Comparison of ENCODE assay signal across 8 cellular contexts in genomic region chr7:23277359-23277989, GRCh38. TPM values are rescaled to one million over a fixed set of nuclear protein-coding genes. Genes with fewer than 3 reads are reported as not detected.
DNase-seq lines count a peak whose midpoint lies in the region; ATAC-seq and TF ChIP-seq lines count a peak whose summit lies in the region.

No MANE protein-coding gene starts in this region.

- H3K27me3 ChIP-seq in MM.1S (replicated peaks; ENCODE audit: insufficient read depth, low read length) = no peaks in the 10 kb centered on the region

- H3K79me2 ChIP-seq in MM.1S (ENCODE audit: low read length) = peaks cover 12% of the 10 kb centered on the region

- no peaks in the 10 kb centered on the region for H3K9me3 ChIP-seq in MM.1S (replicated peaks; ENCODE audit: insufficient read depth, low read length)

- TF ChIP-seq CTCF in GM12865 (IDR thresholded peaks at IDR 0.05; ENCODE audit: insufficient read depth, low read depth, low read length, missing control alignments) (peak; percentile 91), MM.1S (IDR thresholded peaks at IDR 0.05; ENCODE audit: low read length) (peak; percentile 80), coronary artery (IDR thresholded peaks at IDR 0.05) (peak; percentile 40)

- no peak overlapping the region for H2AFZ ChIP-seq in MM.1S (ENCODE audit: low read length)

- no peaks in the 10 kb centered on the region for H3K36me3 ChIP-seq in MM.1S (replicated peaks; ENCODE audit: insufficient read depth, low read length)

- H3K4me2 ChIP-seq in MM.1S (ENCODE audit: low read depth, low read length) = no peak overlapping the region

- H3K4me3 ChIP-seq in GM12865 (ENCODE audit: low read depth, low read length) (no peak overlapping the region), MM.1S (ENCODE audit: low read length) (no peak overlapping the region), coronary artery (no peak overlapping the region)

- H3K27ac ChIP-seq in MM.1S (ENCODE audit: low read length) (no peak overlapping the region), coronary artery (no peak overlapping the region)

- H3F3A ChIP-seq in MM.1S (ENCODE audit: insufficient read depth, low read length) = peaks cover 5% of the 10 kb centered on the region; the same call in 1 of the 2 replicates

- DNase-seq in AML-193 (lab: John Stamatoyannopoulos, UW) (peak; percentile 81 to 84), GM12865 (ENCODE audit: low read depth) (peak; percentile 81), MM.1S (peak; percentile 72), RPMI7951 (ENCODE audit: low read depth) (peak; percentile 73), coronary artery (ENCODE audit: low spot score) (no peak), lung microvascular endothelial cell (ENCODE audit: low read depth in 2 of 2) (peak; percentile 75 to 76), NK-92 (lab: John Stamatoyannopoulos, UW; ENCODE audit: unreplicated experiment) (no peak)

- peaks cover 10% of the 10 kb centered on the region for H3K4me1 ChIP-seq in MM.1S (ENCODE audit: low read length)

- H3K9ac ChIP-seq in MM.1S (ENCODE audit: low read length) = no peak overlapping the region

- ATAC-seq in HG02623 (IDR thresholded peaks at IDR 0.05; ENCODE audit: unreplicated experiment) = no peak

- H3K9me2 ChIP-seq in MM.1S (replicated peaks; ENCODE audit: insufficient read depth, low read length) = no peaks in the 10 kb centered on the region

- no peaks in the 10 kb centered on the region for H4K20me1 ChIP-seq in MM.1S (ENCODE audit: insufficient read depth, low read length)

RNA-seq across cellular contexts. Expression of gene MALSU1, which starts 21.7 kb away (rescaled TPM):
- 99.5 and 135 TPM in 2 replicates for total RNA-seq in RPMI7951 (2014; rRNA removed; shearing (Covaris generic))
- total RNA-seq in lung microvascular endothelial cell = 46.6 and 58.5 TPM in 2 replicates

RNA-seq across cellular contexts. Expression of gene GPNMB, which starts 30.9 kb away (rescaled TPM):
- total RNA-seq in RPMI7951 (2014; rRNA removed; shearing (Covaris generic)) = 146 and 188 TPM in 2 replicates
- under 0.01 and 0.22 TPM in 2 replicates for total RNA-seq in lung microvascular endothelial cell

Comparison
In these comparisons a context has a peak if more than half of its experiments do, and no peak if none do; other contexts are left out.
1. DNase-seq: peak in AML-193 (2 of 2), GM12865 (single experiment), MM.1S (single experiment), RPMI7951 (single experiment) and lung microvascular endothelial cell (2 of 2); none in coronary artery (single experiment) and NK-92 (single experiment).
2. CTCF ChIP-seq: peak in every context shown above with its lines; median percentile 91 in GM12865; 80 in MM.1S; 40 in coronary artery.
3. RNA of gene GPNMB, which starts 30.9 kb away (total RNA-seq): 146 to 188 TPM in RPMI7951; under 0.01 to 0.22 TPM in lung microvascular endothelial cell; every median in the first group is over 100 times any median in the second.